Comparison of ENCODE assay signal across 9 cellular contexts in genomic region chr1:24294228-24294672, GRCh38. TPM values are rescaled to one million over a fixed set of nuclear protein-coding genes. Genes with fewer than 3 reads are reported as not detected.
DNase-seq lines count a peak whose midpoint lies in the region; ATAC-seq, FAIRE-seq and TF ChIP-seq lines count a peak whose summit lies in the region.
"Had no signal": no experiment of that assay in that cellular context is flagged by ENCODE, and none has a peak within 500 bp of the region (broad histone marks: within the 10 kb centered on the region; RNA-seq: fewer than 3 reads in every experiment).

No MANE protein-coding gene starts in this region.

- H3K4me1 Mint-ChIP-seq in HFFc6 (ENCODE audit: low read depth), result peaks cover 30% of the 10 kb centered on the region
- H3K4me1 Mint-ChIP-seq in activated CD8-positive, alpha-beta T cell treated with anti-CD3 and anti-CD28 coated beads for 36 hours (ENCODE audit: low read depth), result no peaks in the 10 kb centered on the region

- peak overlapping the region; percentile 55 for H2AFZ ChIP-seq in keratinocyte (ENCODE audit: control insufficient read depth, low read length)

- no peaks in the 10 kb centered on the region for H3K9me3 Mint-ChIP-seq in HFFc6
- no peaks in the 10 kb centered on the region for H3K9me3 Mint-ChIP-seq in activated CD8-positive, alpha-beta T cell treated with anti-CD3 and anti-CD28 coated beads for 36 hours

- POLR2A ChIA-PET in activated CD8-positive, alpha-beta T cell treated with anti-CD3 and anti-CD28 coated beads for 36 hours (lab: Charles Lee), result interaction anchor here (0.7 kb wide), 1 partner anchor 938 kb away, joined by 3 read pairs; the partner anchor contains the start of gene SYF2

- TF ChIP-seq CTCF in HFFc6 (IDR thresholded peaks at IDR 0.05), result no peak
- TF ChIP-seq CTCF in WI38 (IDR thresholded peaks at IDR 0.05; ENCODE audit: low read depth, low read length), result no peak
- TF ChIP-seq CTCF in keratinocyte (optimal IDR thresholded peaks at IDR 0.05 in 1 of 3, IDR thresholded peaks at IDR 0.05 in 1 of 3, conservative IDR thresholded peaks at IDR 0.05 in 1 of 3; ENCODE audit: extremely low read depth in 1 of 3, insufficient read depth in 2 of 3, low read length in 3 of 3), result no peak
- no peak for TF ChIP-seq CTCF in activated CD8-positive, alpha-beta T cell treated with anti-CD3 and anti-CD28 coated beads for 36 hours (IDR thresholded peaks at IDR 0.05)
- TF ChIP-seq CTCF in WERI-Rb-1 (IDR thresholded peaks at IDR 0.05; ENCODE audit: low read depth, low read length), result no peak

- DNase-seq in HFFc6 (peak; percentile 98), keratinocyte (ENCODE audit: low read depth, low spot score) (peak; percentile 80), WERI-Rb-1 (no peak), retina (no peak)
- no peak for DNase-seq in activated CD8-positive, alpha-beta T cell treated with anti-CD3 and anti-CD28 coated beads for 36 hours
- DNase-seq in activated naive CD4-positive, alpha-beta T cell treated with anti-CD3 and anti-CD28 coated beads, Interleukin-2, amount 50 U/mL, for 16 hours, result no peak

- H3K36me3 ChIP-seq in keratinocyte (ENCODE audit: control insufficient read depth in 2 of 2, extremely low read depth in 1 of 2, insufficient read depth in 2 of 2, low read length in 2 of 2) (no peaks in the 10 kb centered on the region), stomach smooth muscle (ENCODE audit: control insufficient read depth in 2 of 2, insufficient read depth in 2 of 2, low read length in 2 of 2) (no peaks in the 10 kb centered on the region), WERI-Rb-1 (no peaks in the 10 kb centered on the region)

- H3K9ac ChIP-seq in keratinocyte (ENCODE audit: control insufficient read depth, extremely low read depth, insufficient read depth, low read length) (peak overlapping the region; percentile 82), stomach smooth muscle (ENCODE audit: low read length in 2 of 2) (no peak overlapping the region)

- peak overlapping the region; percentile 42 for H3K4me3 ChIP-seq in WI38 (ENCODE audit: low read depth, low read length)
- H3K4me3 ChIP-seq in keratinocyte (ENCODE audit: control insufficient read depth in 2 of 3, extremely low read depth in 1 of 3, insufficient read depth in 2 of 3, low read depth in 1 of 3, low read length in 3 of 3), result peak overlapping the region in 2 of 3 experiments; percentile 35 to 38
- H3K4me3 ChIP-seq in stomach smooth muscle (ENCODE audit: low read length in 2 of 2), result no peak overlapping the region
- no peak overlapping the region for H3K4me3 ChIP-seq in WERI-Rb-1 (ENCODE audit: low read depth, low read length)

- H3K27me3 Mint-ChIP-seq in HFFc6 (ENCODE audit: insufficient read depth), result peaks cover 30% of the 10 kb centered on the region
- peaks cover 8% of the 10 kb centered on the region for H3K27me3 Mint-ChIP-seq in activated CD8-positive, alpha-beta T cell treated with anti-CD3 and anti-CD28 coated beads for 36 hours

- peak; percentile 99 for FAIRE-seq in keratinocyte (lab: Jason Lieb, UNC)
- FAIRE-seq: islet of Langerhans had no signal

- H3K27ac ChIP-seq in keratinocyte (ENCODE audit: control insufficient read depth, insufficient read depth, low read length) (peak overlapping the region; percentile 99), stomach smooth muscle (ENCODE audit: low read length) (peak overlapping the region; percentile 41), WERI-Rb-1 (no peak overlapping the region)

- H3K27me3 ChIP-seq in keratinocyte (ENCODE audit: control insufficient read depth, extremely low read depth, insufficient read depth, low read length) (no peaks in the 10 kb centered on the region), stomach smooth muscle (ENCODE audit: control insufficient read depth in 1 of 2, insufficient read depth in 2 of 2, low read length in 2 of 2) (peaks cover 0 to 2% of the 10 kb centered on the region in 2 donors), WERI-Rb-1 (ENCODE audit: insufficient read depth, low read depth, severe bottlenecking) (no peaks in the 10 kb centered on the region)

- no peaks in the 10 kb centered on the region for H4K20me1 ChIP-seq in keratinocyte (ENCODE audit: control insufficient read depth, extremely low read depth, insufficient read depth, low read length)

- H3K27ac Mint-ChIP-seq in HFFc6, result peak overlapping the region; percentile 99
- no peak overlapping the region for H3K27ac Mint-ChIP-seq in activated CD8-positive, alpha-beta T cell treated with anti-CD3 and anti-CD28 coated beads for 36 hours

- no peaks in the 10 kb centered on the region for H3K9me1 ChIP-seq in keratinocyte (ENCODE audit: control insufficient read depth, extremely low read depth, insufficient read depth, low read length)

- peaks cover 61% of the 10 kb centered on the region for H3K4me1 ChIP-seq in keratinocyte (ENCODE audit: control insufficient read depth, extremely low read depth, insufficient read depth, low read length)
- peaks cover 14% of the 10 kb centered on the region for H3K4me1 ChIP-seq in stomach smooth muscle (ENCODE audit: control insufficient read depth, insufficient read depth, low read length)

- no peaks in the 10 kb centered on the region for H3K79me2 ChIP-seq in keratinocyte (ENCODE audit: control insufficient read depth, insufficient read depth, low read length)

- dilution Hi-C loops in keratinocyte (cut with MboI; ENCODE audit: extremely low pct_ligation_motif_present, low sequenced_read_pairs), result no loop called here

- H3K36me3 Mint-ChIP-seq in HFFc6 (ENCODE audit: low read depth), result no peaks in the 10 kb centered on the region
- no peaks in the 10 kb centered on the region for H3K36me3 Mint-ChIP-seq in activated CD8-positive, alpha-beta T cell treated with anti-CD3 and anti-CD28 coated beads for 36 hours (ENCODE audit: low read depth)

- no peaks in the 10 kb centered on the region for H3K9me3 ChIP-seq in keratinocyte (ENCODE audit: control insufficient read depth, low read depth, low read length)
- H3K9me3 ChIP-seq in stomach smooth muscle (ENCODE audit: control insufficient read depth in 2 of 2, low read length in 2 of 2), result no peaks in the 10 kb centered on the region
- H3K9me3 ChIP-seq in WERI-Rb-1 (ENCODE audit: severe bottlenecking), result no peaks in the 10 kb centered on the region

- CTCF ChIA-PET in activated CD8-positive, alpha-beta T cell treated with anti-CD3 and anti-CD28 coated beads for 36 hours (lab: Charles Lee), result interaction anchor here (1.5 kb wide), 1 partner anchor 97 kb away, joined by 7 read pairs; no protein-coding TSS in a partner anchor

- H3K4me3 Mint-ChIP-seq in HFFc6, result peak overlapping the region; percentile 80
- H3K4me3 Mint-ChIP-seq in activated CD8-positive, alpha-beta T cell treated with anti-CD3 and anti-CD28 coated beads for 36 hours, result no peak overlapping the region

- ATAC-seq in activated CD8-positive, alpha-beta T cell treated with anti-CD3 and anti-CD28 coated beads for 36 hours, result no peak

- peak overlapping the region; percentile 81 for H3K4me2 ChIP-seq in keratinocyte (ENCODE audit: control insufficient read depth, extremely low read depth, insufficient read depth, low read depth, low read length)

- intact Hi-C loops in activated CD8-positive, alpha-beta T cell treated with anti-CD3 and anti-CD28 coated beads for 36 hours (cut with micrococcal nuclease), result no loop called here

RNA-seq across cellular contexts. Expression of gene GRHL3, which starts 24.9 kb away (rescaled TPM):
- total RNA-seq in HFFc6 (2021; fragmentation: NEBNext Ultra II Directional; extraction: Animal tissue kit (Norgen Biotek cat#: 25700)), result not detected
- polyA plus RNA-seq in keratinocyte, result 7.7 to 20.5 TPM (median 13.0 TPM) in 3 replicates
- 130 TPM for polyA plus RNA-seq in keratinocyte (2011; ENCODE audit: low read depth)
- 11.8 and 16.0 TPM in 2 replicates for polyA plus RNA-seq in keratinocyte (2011; cell fraction: cytosol; rRNA removed)
- 45.0 and 50.1 TPM in 2 replicates for polyA plus RNA-seq in keratinocyte (2011; cell fraction: nucleus; rRNA removed)
- polyA plus RNA-seq in keratinocyte (2012; ENCODE audit: low replicate concordance), result 6.6 and 97.1 TPM in 2 replicates
- 9.4 to 18.6 TPM (median 14.9 TPM) in 3 replicates for polyA minus RNA-seq in keratinocyte
- 10.4 TPM for polyA minus RNA-seq in keratinocyte (2011; cell fraction: cytosol; rRNA and poly(A)+ RNA removed)
- 23.3 and 32.6 TPM in 2 replicates for polyA minus RNA-seq in keratinocyte (2011; cell fraction: nucleus; rRNA and poly(A)+ RNA removed)
- not detected for total RNA-seq in activated CD8-positive, alpha-beta T cell treated with anti-CD3 and anti-CD28 coated beads for 36 hours

Comparison
In these comparisons a context has a peak if more than half of its experiments do, and no peak if none do; other contexts are left out.
1. DNase-seq: peak in HFFc6 (single experiment) and keratinocyte (single experiment); none in activated CD8-positive, alpha-beta T cell treated with anti-CD3 and anti-CD28 coated beads for 36 hours (single experiment), activated naive CD4-positive, alpha-beta T cell treated with anti-CD3 and anti-CD28 coated beads, Interleukin-2, amount 50 U/mL, for 16 hours (single experiment), WERI-Rb-1 (single experiment) and retina (single experiment).
2. H3K4me3 ChIP-seq: peak in WI38 (single experiment) and keratinocyte (2 of 3); none in stomach smooth muscle (0 of 2) and WERI-Rb-1 (single experiment).